31 cellular contexts compared by ENCODE assay signal in genomic region chr5:158947831-158948230, GRCh38.
DNase-seq lines count a peak whose midpoint lies in the region; ATAC-seq, FAIRE-seq and TF ChIP-seq lines count a peak whose summit lies in the region.
"Had no signal": no experiment of that assay in that cellular context is flagged by ENCODE, and none has a peak within 500 bp of the region (broad histone marks: within the 10 kb centered on the region; RNA-seq: fewer than 3 reads in every experiment).

No MANE protein-coding gene starts in this region.

- H3K4me1 ChIP-seq in keratinocyte (ENCODE audit: control insufficient read depth, extremely low read depth, insufficient read depth, low read length), result peaks cover 8% of the 10 kb centered on the region
- peaks cover 8 to 40% (median 24%) of the 10 kb centered on the region in 5 donors for H3K4me1 ChIP-seq in subcutaneous abdominal adipose tissue (ENCODE audit: control insufficient read depth in 5 of 5, insufficient read depth in 5 of 5, low read length in 5 of 5)
- H3K4me1 ChIP-seq: parathyroid adenoma had no signal

- H3K27me3 Mint-ChIP-seq in activated B cell treated with CpG ODN at 0.5 μM for 24 hours, result no peaks in the 10 kb centered on the region
- H3K27me3 Mint-ChIP-seq: activated CD8-positive, alpha-beta T cell treated with anti-CD3 and anti-CD28 coated beads for 36 hours; naive B cell had no signal

- peak overlapping the region; percentile 16 for H2AFZ ChIP-seq in keratinocyte (ENCODE audit: control insufficient read depth, low read length)
- H2AFZ ChIP-seq: parathyroid adenoma had no signal

- DNase-seq in ELR (ENCODE audit: low read depth), result peak; percentile 15
- DNase-seq in activated B cell treated with CpG ODN at 0.5 μM for 24 hours, result no peak
- no peak for DNase-seq in keratinocyte (ENCODE audit: low read depth, low spot score)
- DNase-seq in stimulated activated CD4-positive, alpha-beta T cell treated with anti-CD3 and anti-CD28 coated beads, Interleukin-15, amount 100 ng/mL, for 24 hours, result no peak
- DNase-seq: activated CD4-positive, CD25-positive, alpha-beta regulatory T cell treated with anti-CD3 and anti-CD28 coated beads, Interleukin-2, amount 50 U/mL, for 72 hours; activated CD8-positive, alpha-beta T cell treated with anti-CD3 and anti-CD28 coated beads for 36 hours; DND-41; effector memory CD8-positive, alpha-beta T cell; erythroblast; H9; KBM-7; left ventricle myocardium superior; naive B cell; NCI-H146; NCI-H446; NCI-H774; spleen; stimulated activated CD4-positive, alpha-beta T cell treated with anti-CD3 and anti-CD28 coated beads, Interleukin-2, amount 100 ng/mL, for 48 hours had no signal

- no peaks in the 10 kb centered on the region for H3K27me3 ChIP-seq in keratinocyte (ENCODE audit: control insufficient read depth, extremely low read depth, insufficient read depth, low read length)
- no peaks in the 10 kb centered on the region for H3K27me3 ChIP-seq in subcutaneous abdominal adipose tissue (ENCODE audit: control insufficient read depth in 5 of 5, insufficient read depth in 4 of 5, low read length in 5 of 5)
- H3K27me3 ChIP-seq: SJCRH30, spleen had no signal

- H3K4me2 ChIP-seq in keratinocyte (ENCODE audit: control insufficient read depth, extremely low read depth, insufficient read depth, low read depth, low read length), result no peak overlapping the region

- no peak overlapping the region for H3K9ac ChIP-seq in keratinocyte (ENCODE audit: control insufficient read depth, extremely low read depth, insufficient read depth, low read length)
- no peak overlapping the region for H3K9ac ChIP-seq in subcutaneous abdominal adipose tissue (ENCODE audit: low read length in 5 of 5)
- H3K9ac ChIP-seq: parathyroid adenoma had no signal

- H3K4me3 ChIP-seq in keratinocyte (ENCODE audit: control insufficient read depth in 2 of 3, extremely low read depth in 1 of 3, insufficient read depth in 2 of 3, low read depth in 1 of 3, low read length in 3 of 3) (no peak overlapping the region), subcutaneous abdominal adipose tissue (ENCODE audit: low read depth in 1 of 5, low read length in 5 of 5) (no peak overlapping the region)
- H3K4me3 ChIP-seq: coronary artery, SJCRH30, spleen had no signal

- POLR2A ChIA-PET in activated B cell treated with CpG ODN at 0.5 μM for 24 hours (lab: Charles Lee), result interaction anchor here (0.7 to 1.8 kb wide), 3 partner anchors 150 to 158 kb away, joined by 3 to 5 read pairs (median 4); no protein-coding TSS in a partner anchor

- no peaks in the 10 kb centered on the region for H3K79me2 ChIP-seq in keratinocyte (ENCODE audit: control insufficient read depth, insufficient read depth, low read length)
- H3K79me2 ChIP-seq: parathyroid adenoma had no signal

- intact Hi-C loops in activated B cell treated with CpG ODN at 0.5 μM for 24 hours (cut with micrococcal nuclease), result no loop called here

- no peak overlapping the region for H3K4me3 Mint-ChIP-seq in activated B cell treated with CpG ODN at 0.5 μM for 24 hours
- H3K4me3 Mint-ChIP-seq: activated CD8-positive, alpha-beta T cell treated with anti-CD3 and anti-CD28 coated beads for 36 hours; activated naive CD4-positive, alpha-beta T cell treated with anti-CD3 and anti-CD28 coated beads, Interleukin-2, amount 50 U/mL, for 24 hours; CD14-positive monocyte; effector memory CD8-positive, alpha-beta T cell; H9; mesothelial cell of epicardium; naive B cell; type B pancreatic cell had no signal

- peaks cover 45% of the 10 kb centered on the region for H3K36me3 Mint-ChIP-seq in activated B cell treated with CpG ODN at 0.5 μM for 24 hours (ENCODE audit: low read depth)
- H3K36me3 Mint-ChIP-seq: CD14-positive monocyte, mesothelial cell of epicardium, type B pancreatic cell had no signal

- no peaks in the 10 kb centered on the region for H3K36me3 ChIP-seq in keratinocyte (ENCODE audit: control insufficient read depth in 2 of 2, extremely low read depth in 1 of 2, insufficient read depth in 2 of 2, low read length in 2 of 2)
- H3K36me3 ChIP-seq in subcutaneous abdominal adipose tissue (ENCODE audit: control insufficient read depth in 5 of 5, insufficient read depth in 5 of 5, low read length in 5 of 5), result peaks cover 0 to 5% (median 0%) of the 10 kb centered on the region in 5 donors
- H3K36me3 ChIP-seq: SJCRH30, spleen had no signal

- CTCF ChIA-PET in activated B cell treated with CpG ODN at 0.5 μM for 24 hours (lab: Charles Lee), result no interaction called here

- H3K9me3 ChIP-seq in keratinocyte (ENCODE audit: control insufficient read depth, low read depth, low read length) (no peaks in the 10 kb centered on the region), subcutaneous abdominal adipose tissue (ENCODE audit: control insufficient read depth in 5 of 5, low read length in 5 of 5) (no peaks in the 10 kb centered on the region)
- H3K9me3 ChIP-seq: SJCRH30, spleen had no signal

- H3K9me3 Mint-ChIP-seq in activated B cell treated with CpG ODN at 0.5 μM for 24 hours, result no peaks in the 10 kb centered on the region
- H3K9me3 Mint-ChIP-seq: activated CD8-positive, alpha-beta T cell treated with anti-CD3 and anti-CD28 coated beads for 36 hours; activated naive CD4-positive, alpha-beta T cell treated with anti-CD3 and anti-CD28 coated beads, Interleukin-2, amount 50 U/mL, for 24 hours; activated T-helper 2 cell treated with anti-CD3 and anti-CD28 coated beads, Interferon-gamma antibody, Interleukin-2, Interleukin-4, amounts not matched to agents 10 μg/mL and 5 μg/mL and 100 μg/mL, durations not matched to agents 14 hours and 24 hours and 36 hours; effector memory CD8-positive, alpha-beta T cell; H9; mesothelial cell of epicardium; naive B cell had no signal

- ATAC-seq in activated B cell treated with CpG ODN at 0.5 μM for 24 hours (ENCODE audit: low read depth), result no peak
- ATAC-seq in GM21619 (IDR thresholded peaks at IDR 0.05; ENCODE audit: unreplicated experiment), result no peak
- ATAC-seq in GM18867 (IDR thresholded peaks at IDR 0.05; ENCODE audit: unreplicated experiment), result no peak
- ATAC-seq: activated CD8-positive, alpha-beta T cell treated with anti-CD3 and anti-CD28 coated beads for 36 hours; effector memory CD8-positive, alpha-beta T cell; left ventricle myocardium superior had no signal

- dilution Hi-C loops in keratinocyte (cut with MboI; ENCODE audit: extremely low pct_ligation_motif_present, low sequenced_read_pairs), result no loop called here

- no peaks in the 10 kb centered on the region for H4K20me1 ChIP-seq in keratinocyte (ENCODE audit: control insufficient read depth, extremely low read depth, insufficient read depth, low read length)

- FAIRE-seq in keratinocyte (lab: Jason Lieb, UNC), result no peak
- FAIRE-seq: bronchial epithelial cell, TTC549 had no signal

- H3K27ac Mint-ChIP-seq in activated B cell treated with CpG ODN at 0.5 μM for 24 hours, result peak overlapping the region; percentile 61
- H3K27ac Mint-ChIP-seq: activated CD8-positive, alpha-beta T cell treated with anti-CD3 and anti-CD28 coated beads for 36 hours; activated naive CD4-positive, alpha-beta T cell treated with anti-CD3 and anti-CD28 coated beads, Interleukin-2, amount 50 U/mL, for 24 hours; activated T-helper 2 cell treated with anti-CD3 and anti-CD28 coated beads, Interferon-gamma antibody, Interleukin-2, Interleukin-4, amounts not matched to agents 10 μg/mL and 5 μg/mL and 100 μg/mL, durations not matched to agents 14 hours and 24 hours and 36 hours; effector memory CD8-positive, alpha-beta T cell; H9; mesothelial cell of epicardium; type B pancreatic cell had no signal

- H3K27ac ChIP-seq in keratinocyte (ENCODE audit: control insufficient read depth, insufficient read depth, low read length) (no peak overlapping the region), subcutaneous abdominal adipose tissue (ENCODE audit: low read depth, low read length) (peak overlapping the region; percentile 77)
- H3K27ac ChIP-seq: parathyroid adenoma, SJCRH30, spleen had no signal

- H3K4me1 Mint-ChIP-seq in activated B cell treated with CpG ODN at 0.5 μM for 24 hours, result peaks cover 96% of the 10 kb centered on the region
- H3K4me1 Mint-ChIP-seq: activated naive CD4-positive, alpha-beta T cell treated with anti-CD3 and anti-CD28 coated beads, Interleukin-2, amount 50 U/mL, for 24 hours; CD14-positive monocyte had no signal

- H3K9me1 ChIP-seq in keratinocyte (ENCODE audit: control insufficient read depth, extremely low read depth, insufficient read depth, low read length), result no peaks in the 10 kb centered on the region

- no peak for TF ChIP-seq CTCF in activated B cell treated with CpG ODN at 0.5 μM for 24 hours (IDR thresholded peaks at IDR 0.05)
- no peak for TF ChIP-seq CTCF in keratinocyte (optimal IDR thresholded peaks at IDR 0.05 in 1 of 3, IDR thresholded peaks at IDR 0.05 in 1 of 3, conservative IDR thresholded peaks at IDR 0.05 in 1 of 3; ENCODE audit: extremely low read depth in 1 of 3, insufficient read depth in 2 of 3, low read length in 3 of 3)
